1 cellular context compared by ENCODE assay signal in genomic region chr3:16448691-16449090, GRCh38.
TF ChIP-seq lines count a peak whose summit lies in the region.

No MANE protein-coding gene starts in this region.

TF ChIP-seq in IMR-90, 13 proteins besides CTCF, POLR2A, EP300 and RAD21 (continued from another document):
- TF ChIP-seq CEBPB (IDR thresholded peaks at IDR 0.05; ENCODE audit: low read depth, low read length), result 0 out of 2 replicates have a peak, but pooled peaks have one; percentile 0
TF ChIP-seq in IMR-90: peak in this region for 3.
